ENCODE assay signal across 25 cellular contexts in the genomic region with DNA sequence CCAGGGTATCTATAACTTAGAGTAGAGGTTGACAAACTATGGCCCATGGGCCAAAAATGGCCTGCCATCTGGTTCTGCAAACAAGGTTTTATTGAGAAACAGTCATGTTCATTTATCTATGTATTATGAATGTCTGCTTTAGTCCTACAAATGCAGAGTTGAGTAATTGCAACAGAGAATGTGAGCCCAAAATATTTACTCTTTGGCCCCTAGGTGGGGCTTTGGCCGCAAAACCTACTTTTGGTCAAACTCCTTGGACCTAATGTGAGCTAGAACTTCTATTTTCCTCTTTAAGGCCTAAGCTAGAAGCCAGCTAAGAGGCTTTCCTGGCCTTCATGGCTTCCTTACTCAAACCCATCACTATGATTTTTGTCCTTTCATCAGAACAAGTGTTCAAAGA.
A peak's percentile ranks its signal among the peaks of the same experiment; 100 is the strongest.
DNase-seq lines count a peak whose midpoint lies in the region; ATAC-seq and TF ChIP-seq lines count a peak whose summit lies in the region.
"Had no signal": no experiment of that assay in that cellular context is flagged by ENCODE, and none has a peak within 500 bp of the region (broad histone marks: within the 10 kb centered on the region; RNA-seq: fewer than 3 reads in every experiment).

No MANE protein-coding gene starts in this region.

- H3K9ac ChIP-seq in Karpas-422 (ENCODE audit: low read length) (no peak overlapping the region), SU-DHL-6 (ENCODE audit: low read length) (no peak overlapping the region)

- H3K4me1 ChIP-seq in Karpas-422 (ENCODE audit: low read length): peaks cover 9% of the 10 kb centered on the region; the same call in 1 of the 2 replicates
- H3K4me1 ChIP-seq: ascending aorta, heart left ventricle, Peyer's patch, prostate gland, spleen had no signal

- H3K36me3 ChIP-seq in Karpas-422 (ENCODE audit: insufficient read depth, low read length): no peaks in the 10 kb centered on the region
- H3K36me3 ChIP-seq in SU-DHL-6 (ENCODE audit: low read length): no peaks in the 10 kb centered on the region
- H3K36me3 ChIP-seq: ascending aorta, heart left ventricle, Peyer's patch, prostate gland, spleen had no signal

- no peaks in the 10 kb centered on the region for H3F3A ChIP-seq in SU-DHL-6 (ENCODE audit: insufficient read depth)

- H3K9me2 ChIP-seq in Karpas-422 (replicated peaks; ENCODE audit: insufficient read depth, low read length) (no peaks in the 10 kb centered on the region), SU-DHL-6 (replicated peaks; ENCODE audit: insufficient read depth, low read length) (no peaks in the 10 kb centered on the region)

- no peaks in the 10 kb centered on the region for H3K27me3 ChIP-seq in Karpas-422 (ENCODE audit: low read length)
- H3K27me3 ChIP-seq in SU-DHL-6 (ENCODE audit: low read length): no peaks in the 10 kb centered on the region
- H3K27me3 ChIP-seq: ascending aorta, Peyer's patch, spleen had no signal

- peaks cover 6% of the 10 kb centered on the region; the same call in 1 of the 2 replicates for H3K9me3 ChIP-seq in Karpas-422 (ENCODE audit: low read length)
- no peaks in the 10 kb centered on the region for H3K9me3 ChIP-seq in SU-DHL-6 (ENCODE audit: insufficient read depth, low read length)
- H3K9me3 ChIP-seq: ascending aorta, Peyer's patch, prostate gland had no signal

- no peak overlapping the region for H3K4me3 ChIP-seq in Karpas-422 (ENCODE audit: low read length)
- no peak overlapping the region for H3K4me3 ChIP-seq in SU-DHL-6 (ENCODE audit: insufficient read depth, low read length, poor library complexity, severe bottlenecking)
- H3K4me3 ChIP-seq: ascending aorta, heart left ventricle, Peyer's patch, prostate gland, spleen had no signal

- H3K79me2 ChIP-seq in Karpas-422 (ENCODE audit: low read length) (no peaks in the 10 kb centered on the region), SU-DHL-6 (ENCODE audit: insufficient read depth, low read length) (no peaks in the 10 kb centered on the region)

- no peak overlapping the region for H3K27ac Mint-ChIP-seq in mesothelial cell of epicardium
- H3K27ac Mint-ChIP-seq: activated naive CD4-positive, alpha-beta T cell treated with anti-CD3 and anti-CD28 coated beads, Interleukin-2, amount 10 ng/mL, durations not matched to agents 7 days and 5 days; effector memory CD8-positive, alpha-beta T cell; IgD-negative memory B cell; natural killer cell had no signal

- H3K4me1 Mint-ChIP-seq in mesothelial cell of epicardium: peaks cover 2% of the 10 kb centered on the region
- H3K4me1 Mint-ChIP-seq: activated naive CD4-positive, alpha-beta T cell treated with anti-CD3 and anti-CD28 coated beads, Interleukin-2, amount 10 ng/mL, durations not matched to agents 7 days and 5 days; IgD-negative memory B cell; natural killer cell had no signal

- DNase-seq in Karpas-422 (peak; percentile 75), mesothelial cell of epicardium (ENCODE audit: low spot score in 2 of 2, unreplicated experiment in 2 of 2) (no peak), germinal center (ENCODE audit: low spot score) (no peak), left lobe of liver (ENCODE audit: low spot score) (no peak), putamen (ENCODE audit: low spot score) (no peak)
- DNase-seq: activated CD4-positive, alpha-beta T cell treated with anti-CD3 and anti-CD28 coated beads, Interleukin-2, amount 50 U/mL, for 4 hours; activated naive CD4-positive, alpha-beta T cell treated with anti-CD3 and anti-CD28 coated beads, Interleukin-2, amount 10 ng/mL, durations not matched to agents 7 days and 5 days; activated T-cell treated with anti-CD3 and anti-CD28 coated beads, Interleukin-2, amount 50 U/mL, for 1 hour; AML-193; cerebellar nuclear complex; effector memory CD8-positive, alpha-beta T cell; heart left ventricle; islet precursor cell; mesenchymal stem cell; natural killer cell; NCI-H1105; NCI-H2107; Peyer's patch; spleen had no signal

- no peaks in the 10 kb centered on the region for H3K27me3 Mint-ChIP-seq in mesothelial cell of epicardium (ENCODE audit: low read depth)
- H3K27me3 Mint-ChIP-seq: activated naive CD4-positive, alpha-beta T cell treated with anti-CD3 and anti-CD28 coated beads, Interleukin-2, amount 10 ng/mL, durations not matched to agents 7 days and 5 days had no signal

- H3K4me3 Mint-ChIP-seq in mesothelial cell of epicardium: no peak overlapping the region
- H3K4me3 Mint-ChIP-seq: activated naive CD4-positive, alpha-beta T cell treated with anti-CD3 and anti-CD28 coated beads, Interleukin-2, amount 10 ng/mL, durations not matched to agents 7 days and 5 days; effector memory CD8-positive, alpha-beta T cell; IgD-negative memory B cell; natural killer cell had no signal

- 0 out of 3 replicates have a peak, but pooled peaks have one; percentile 17 for TF ChIP-seq CTCF in GM12872 (IDR thresholded peaks at IDR 0.05; ENCODE audit: insufficient read depth, low read depth, low read length)
- TF ChIP-seq CTCF in SU-DHL-6 (IDR thresholded peaks at IDR 0.05; ENCODE audit: insufficient read depth, low read length, poor library complexity, severe bottlenecking): peak; percentile 18
- peak; percentile 16 for TF ChIP-seq CTCF in mesothelial cell of epicardium (IDR thresholded peaks at IDR 0.05; ENCODE audit: unreplicated experiment)

- H3K27ac ChIP-seq in Karpas-422 (ENCODE audit: low read length): no peak overlapping the region
- H3K27ac ChIP-seq in SU-DHL-6 (ENCODE audit: low read depth, low read length): no peak overlapping the region
- H3K27ac ChIP-seq: ascending aorta, heart left ventricle, Peyer's patch, prostate gland, spleen had no signal

- ATAC-seq in GM21786 (IDR thresholded peaks at IDR 0.05; ENCODE audit: unreplicated experiment) (no peak), left lobe of liver (no peak)
- ATAC-seq: effector memory CD8-positive, alpha-beta T cell; heart left ventricle; natural killer cell had no signal

- H2AFZ ChIP-seq in Karpas-422 (ENCODE audit: low read length) (no peak overlapping the region), SU-DHL-6 (ENCODE audit: low read depth, low read length, severe bottlenecking) (peak overlapping the region; percentile 68)

- H3K36me3 Mint-ChIP-seq in mesothelial cell of epicardium: no peaks in the 10 kb centered on the region
- H3K36me3 Mint-ChIP-seq: activated naive CD4-positive, alpha-beta T cell treated with anti-CD3 and anti-CD28 coated beads, Interleukin-2, amount 10 ng/mL, durations not matched to agents 7 days and 5 days; IgD-negative memory B cell had no signal

- H3K9me3 Mint-ChIP-seq in mesothelial cell of epicardium: peaks cover 15% of the 10 kb centered on the region

- H4K20me1 ChIP-seq in Karpas-422 (ENCODE audit: insufficient read depth, low read depth, low read length): no peaks in the 10 kb centered on the region
- H4K20me1 ChIP-seq in SU-DHL-6 (ENCODE audit: low read depth, low read length): no peaks in the 10 kb centered on the region

- H3K4me2 ChIP-seq in Karpas-422 (ENCODE audit: low read depth, low read length, poor library complexity, severe bottlenecking) (no peak overlapping the region), SU-DHL-6 (ENCODE audit: low read depth, low read length, poor library complexity, severe bottlenecking) (no peak overlapping the region)
